Comparison of ENCODE assay signal across 15 cellular contexts in genomic region chr9:98906273-98907040, GRCh38. TPM values are rescaled to one million over a fixed set of nuclear protein-coding genes. Genes with fewer than 3 reads are reported as not detected.
DNase-seq lines count a peak whose midpoint lies in the region; ATAC-seq and TF ChIP-seq lines count a peak whose summit lies in the region.
"Had no signal": no experiment of that assay in that cellular context is flagged by ENCODE, and none has a peak within 500 bp of the region (broad histone marks: within the 10 kb centered on the region; RNA-seq: fewer than 3 reads in every experiment).

No MANE protein-coding gene starts in this region.

- ATAC-seq in GM19023 (IDR thresholded peaks at IDR 0.05; ENCODE audit: unreplicated experiment) = no peak
- ATAC-seq in HG03521 (IDR thresholded peaks at IDR 0.05; ENCODE audit: unreplicated experiment) = no peak
- ATAC-seq: foreskin keratinocyte, T-helper 17 cell had no signal

- H3K36me3 ChIP-seq in ACC112 (ENCODE audit: insufficient read depth, low read length) = no peaks in the 10 kb centered on the region
- no peaks in the 10 kb centered on the region for H3K36me3 ChIP-seq in mesenchymal stem cell (ENCODE audit: control insufficient read depth in 1 of 2, insufficient read depth in 2 of 2, low read depth in 1 of 2, low read length in 2 of 2)
- no peaks in the 10 kb centered on the region for H3K36me3 ChIP-seq in suprapubic skin

- no peak for TF ChIP-seq EP300 in suprapubic skin (IDR thresholded peaks at IDR 0.05)

- H3K23ac ChIP-seq in mesenchymal stem cell (ENCODE audit: low read length in 2 of 2) = no peak overlapping the region

- peaks cover 30% of the 10 kb centered on the region for H3K4me1 ChIP-seq in ACC112 (ENCODE audit: control insufficient read depth, insufficient read depth, low read length, unreplicated experiment)
- H3K4me1 ChIP-seq in mesenchymal stem cell (ENCODE audit: control insufficient read depth, insufficient read depth, low read depth, low read length) = peaks cover 19% of the 10 kb centered on the region
- H3K4me1 ChIP-seq in suprapubic skin = peaks cover 18% of the 10 kb centered on the region
- H3K4me1 ChIP-seq: foreskin keratinocyte had no signal

- peak overlapping the region; percentile 57 for H2AK5ac ChIP-seq in mesenchymal stem cell (ENCODE audit: low read length, severe bottlenecking)

- H3K4me3 ChIP-seq in ACC112 (ENCODE audit: low read depth, low read length) (no peak overlapping the region), mesenchymal stem cell (ENCODE audit: insufficient read depth in 1 of 2, low read depth in 1 of 2, low read length in 2 of 2) (no peak overlapping the region), suprapubic skin (no peak overlapping the region)

- 56% methylated on average over 8 of the region's 8 CpGs for WGBS in mesenchymal stem cell
- 57% methylated on average over 8 of the region's 8 CpGs for WGBS in suprapubic skin

- peak overlapping the region; percentile 52 to 82 for H3K18ac ChIP-seq in mesenchymal stem cell (ENCODE audit: low read depth in 1 of 2, low read length in 2 of 2)

- H3K79me2 ChIP-seq in ACC112 (ENCODE audit: control insufficient read depth, insufficient read depth, low read length, unreplicated experiment) = no peaks in the 10 kb centered on the region

- H2AFZ ChIP-seq in ACC112 (ENCODE audit: low read length, unreplicated experiment) (peak overlapping the region; percentile 52), mesenchymal stem cell (ENCODE audit: low read depth, low read length) (no peak overlapping the region)

- no peak for TF ChIP-seq CTCF in suprapubic skin (IDR thresholded peaks at IDR 0.05)

- H2BK5ac ChIP-seq in mesenchymal stem cell (ENCODE audit: low read depth, low read length, poor library complexity, severe bottlenecking) = no peak overlapping the region

- TF ChIP-seq POLR2A in erythroblast (IDR thresholded peaks at IDR 0.05; ENCODE audit: low read length) (no peak), suprapubic skin (IDR thresholded peaks at IDR 0.05) (no peak)

- DNase-seq in NCI-H345 treated with DMSO at 0.1 percent for 48 hours (lab: John Stamatoyannopoulos, UW; ENCODE audit: unreplicated experiment) (peak; percentile 2), erythroblast (lab: John Stamatoyannopoulos, UW) (peak; percentile 43 to 61), mesenchymal stem cell (peak; percentile 54), suprapubic skin (ENCODE audit: low spot score in 2 of 2) (no peak), GOT3 (lab: John Stamatoyannopoulos, UW) (no peak)
- DNase-seq: activated gamma-delta T cell treated with Interleukin-2 at 50 U/mL for 16 hours; EL; foreskin keratinocyte; NCI-H1417 treated with DMSO at 0.1 percent for 48 hours; stimulated activated CD4-positive, alpha-beta T cell treated with anti-CD3 and anti-CD28 coated beads, Interleukin-12 subunit alpha, Interleukin-12 subunit beta, amount 100 ng/mL, for 4 hours; T-helper 17 cell had no signal

- H3K27me3 ChIP-seq in ACC112 (ENCODE audit: insufficient read depth, low read length) (no peaks in the 10 kb centered on the region), mesenchymal stem cell (ENCODE audit: control insufficient read depth in 1 of 2, insufficient read depth in 1 of 2, low read length in 2 of 2) (no peaks in the 10 kb centered on the region), suprapubic skin (no peaks in the 10 kb centered on the region)
- H3K27me3 ChIP-seq: foreskin keratinocyte had no signal

- peak overlapping the region; percentile 96 for H4K91ac ChIP-seq in mesenchymal stem cell (ENCODE audit: low read length)

- no peak overlapping the region for H2BK120ac ChIP-seq in mesenchymal stem cell (ENCODE audit: low read depth, low read length)

- H3K9ac ChIP-seq in mesenchymal stem cell (ENCODE audit: low read length) = no peak overlapping the region

- peak overlapping the region; percentile 10 for H3K4me2 ChIP-seq in mesenchymal stem cell (ENCODE audit: low read length, poor library complexity, severe bottlenecking)

- H3K14ac ChIP-seq in mesenchymal stem cell (ENCODE audit: low read length in 2 of 2) = no peak overlapping the region

- no peaks in the 10 kb centered on the region for H3K9me3 ChIP-seq in mesenchymal stem cell (ENCODE audit: control insufficient read depth, low read length)
- H3K9me3 ChIP-seq in suprapubic skin = no peaks in the 10 kb centered on the region

- H3K79me1 ChIP-seq in mesenchymal stem cell (replicated peaks; ENCODE audit: low read length, poor library complexity, severe bottlenecking) = no peaks in the 10 kb centered on the region

- H3K27ac ChIP-seq in ACC112 (ENCODE audit: low read depth, low read length) = peak overlapping the region; percentile 48; the same call in 1 of the 2 replicates
- H3K27ac ChIP-seq in mesenchymal stem cell (ENCODE audit: low read length, poor library complexity, severe bottlenecking) = no peak overlapping the region
- no peak overlapping the region for H3K27ac ChIP-seq in suprapubic skin
- H3K27ac ChIP-seq: foreskin keratinocyte had no signal

- peak overlapping the region; percentile 94 to 98 for H2BK12ac ChIP-seq in mesenchymal stem cell (ENCODE audit: low read length in 2 of 2)

- H4K8ac ChIP-seq in mesenchymal stem cell (ENCODE audit: low read length) = peak overlapping the region; percentile 75

- H2BK15ac ChIP-seq in mesenchymal stem cell (ENCODE audit: low read depth, poor library complexity, severe bottlenecking) = peak overlapping the region; percentile 86

- H3K4ac ChIP-seq in mesenchymal stem cell (ENCODE audit: low read depth in 1 of 2, low read length in 2 of 2) = no peak overlapping the region

RNA-seq across cellular contexts. Expression of gene COL15A1, which starts 37.2 kb away (rescaled TPM):
- polyA plus RNA-seq in mesenchymal stem cell (2013, experiment 1 of 2) = 4.3 TPM
- 4.2 TPM for polyA plus RNA-seq in mesenchymal stem cell (2013, experiment 2 of 2)
- total RNA-seq in suprapubic skin = 10 to 100 TPM in 2 of 4 donors, 1 to 10 TPM in 2; 8.0 to 15.0 (median 9.3) TPM
- total RNA-seq: foreskin keratinocyte, T-helper 17 cell had no signal
- polyA plus RNA-seq: keratinocyte had no signal

Comparison
In these comparisons a context has a peak if more than half of its experiments do, and no peak if none do; other contexts are left out.
1. DNase-seq: peak in NCI-H345 treated with DMSO at 0.1 percent for 48 hours (single experiment), erythroblast (2 of 2) and mesenchymal stem cell (single experiment); none in suprapubic skin (0 of 2) and GOT3 (single experiment).